23 cellular contexts compared by ENCODE assay signal in genomic region chr7:2658941-2659340, GRCh38. TPM values are rescaled to one million over a fixed set of nuclear protein-coding genes. Genes with fewer than 3 reads are reported as not detected.
DNase-seq lines count a peak whose midpoint lies in the region; ATAC-seq, FAIRE-seq and TF ChIP-seq lines count a peak whose summit lies in the region.
"Had no signal": no experiment of that assay in that cellular context is flagged by ENCODE, and none has a peak within 500 bp of the region (broad histone marks: within the 10 kb centered on the region; RNA-seq: fewer than 3 reads in every experiment).

No MANE protein-coding gene starts in this region.

- no peak for ATAC-seq in right cardiac atrium
- no peak for ATAC-seq in left ventricle myocardium superior
- no peak for ATAC-seq in HG03457 (IDR thresholded peaks at IDR 0.05; ENCODE audit: unreplicated experiment)
- no peak for ATAC-seq in natural killer cell treated with Interleukin-12 subunit alpha and Interleukin-12 subunit beta and Interleukin-15 and Interleukin-18, amount 100 ng/mL, for 72 hours
- ATAC-seq: GM12878 had no signal

- WGBS in right cardiac atrium: 93% methylated on average over 15 of the region's 15 CpGs

- CTCF ChIA-PET in Calu3 (lab: Charles Lee): interaction anchor here (0.6 to 1.1 kb wide), 2 partner anchors 202 to 208 kb away, joined by 4 to 7 read pairs; no protein-coding TSS in a partner anchor

- no peak overlapping the region for H3K9ac ChIP-seq in kidney (ENCODE audit: low read length in 2 of 2)
- H3K9ac ChIP-seq: GM23248 had no signal

- no peaks in the 10 kb centered on the region for H3K27me3 ChIP-seq in right cardiac atrium (ENCODE audit: control insufficient read depth, insufficient read depth)
- H3K27me3 ChIP-seq: BE2C had no signal

- DNase-seq in right cardiac atrium (peak; percentile 14 to 48 (median 29)), left ventricle myocardium superior (no peak), Calu3 (no peak), kidney (peak; percentile 63), DMS79 (lab: John Stamatoyannopoulos, UW) (no peak)
- no peak for DNase-seq in natural killer cell treated with Interleukin-12 subunit alpha and Interleukin-12 subunit beta and Interleukin-15 and Interleukin-18, amount 100 ng/mL, for 72 hours (ENCODE audit: low spot score)
- DNase-seq: 8988T; ACHN; AML-193; BE2C; CD4-positive, alpha-beta memory T cell; COR-L47; DMS153; EL; GDM1; GM23248; H7; HCEC 1CT had no signal

- no peaks in the 10 kb centered on the region for H3K9me3 Mint-ChIP-seq in Calu3 (ENCODE audit: low read depth, unreplicated experiment)
- no peaks in the 10 kb centered on the region for H3K9me3 Mint-ChIP-seq in natural killer cell treated with Interleukin-12 subunit alpha and Interleukin-12 subunit beta and Interleukin-15 and Interleukin-18, amount 100 ng/mL, for 72 hours
- H3K9me3 Mint-ChIP-seq: CD4-positive, alpha-beta memory T cell had no signal

- no peaks in the 10 kb centered on the region for H3K4me1 Mint-ChIP-seq in Calu3 (ENCODE audit: low read depth, unreplicated experiment)
- H3K4me1 Mint-ChIP-seq in natural killer cell treated with Interleukin-12 subunit alpha and Interleukin-12 subunit beta and Interleukin-15 and Interleukin-18, amount 100 ng/mL, for 72 hours (ENCODE audit: low read depth in 2 of 2): peaks cover 5 to 7% of the 10 kb centered on the region in 2 donors

- peaks cover 8 to 14% of the 10 kb centered on the region in 2 donors for H3K36me3 ChIP-seq in kidney (ENCODE audit: control insufficient read depth in 1 of 2, insufficient read depth in 2 of 2, low read length in 2 of 2)

- H3K9me3 ChIP-seq in right cardiac atrium (ENCODE audit: control insufficient read depth, low read length) (no peaks in the 10 kb centered on the region), kidney (ENCODE audit: control insufficient read depth in 1 of 2, low read length in 2 of 2) (no peaks in the 10 kb centered on the region)
- H3K9me3 ChIP-seq: A549, BE2C had no signal

- H3K4me3 Mint-ChIP-seq in Calu3 (ENCODE audit: low read depth, unreplicated experiment): no peak overlapping the region
- H3K4me3 Mint-ChIP-seq in natural killer cell treated with Interleukin-12 subunit alpha and Interleukin-12 subunit beta and Interleukin-15 and Interleukin-18, amount 100 ng/mL, for 72 hours: no peak overlapping the region
- H3K4me3 Mint-ChIP-seq: CD4-positive, alpha-beta memory T cell had no signal

- H3K4me1 ChIP-seq in right cardiac atrium (ENCODE audit: control insufficient read depth, insufficient read depth, low read length) (peaks cover 3% of the 10 kb centered on the region), kidney (ENCODE audit: control insufficient read depth in 1 of 2, insufficient read depth in 1 of 2, low read depth in 1 of 2, low read length in 2 of 2) (peaks cover 0 to 11% of the 10 kb centered on the region in 2 donors)
- H3K4me1 ChIP-seq: A549 had no signal

- FAIRE-seq in kidney (lab: Jason Lieb, UNC): no peak
- FAIRE-seq: A549, GM12878, GM19239, H1 had no signal

- no peak for TF ChIP-seq CTCF in Calu3 (IDR thresholded peaks at IDR 0.05; ENCODE audit: unreplicated experiment)
- no peak for TF ChIP-seq CTCF in kidney (IDR thresholded peaks at IDR 0.05; ENCODE audit: borderline replicate concordance, extremely low read depth, insufficient read depth)

- peaks cover 44% of the 10 kb centered on the region for H3K36me3 Mint-ChIP-seq in Calu3 (ENCODE audit: insufficient read depth, unreplicated experiment)
- peaks cover 6% of the 10 kb centered on the region for H3K36me3 Mint-ChIP-seq in natural killer cell treated with Interleukin-12 subunit alpha and Interleukin-12 subunit beta and Interleukin-15 and Interleukin-18, amount 100 ng/mL, for 72 hours

- H3K4me3 ChIP-seq in right cardiac atrium (ENCODE audit: low read length): no peak overlapping the region
- no peak overlapping the region for H3K4me3 ChIP-seq in kidney (ENCODE audit: low read length in 2 of 2)
- H3K4me3 ChIP-seq: A549, GM12878, GM23248 had no signal

- H3K27ac ChIP-seq in right cardiac atrium (ENCODE audit: low read length): no peak overlapping the region
- H3K27ac ChIP-seq in kidney (ENCODE audit: low read depth in 2 of 2, low read length in 2 of 2): no peak overlapping the region
- H3K27ac ChIP-seq: A549, GM23248 had no signal

- peak overlapping the region; percentile 27 for H3K27ac Mint-ChIP-seq in Calu3 (ENCODE audit: unreplicated experiment)
- no peak overlapping the region for H3K27ac Mint-ChIP-seq in natural killer cell treated with Interleukin-12 subunit alpha and Interleukin-12 subunit beta and Interleukin-15 and Interleukin-18, amount 100 ng/mL, for 72 hours
- H3K27ac Mint-ChIP-seq: CD4-positive, alpha-beta memory T cell had no signal

- intact Hi-C loops in right cardiac atrium (cut with DNase I): no loop called here
- intact Hi-C loops in left ventricle myocardium superior (cut with micrococcal nuclease): no loop called here
- intact Hi-C loops in Calu3 (cut with micrococcal nuclease; ENCODE audit: unreplicated experiment): no loop called here
- intact Hi-C loops in kidney (cut with DNase I): no loop called here

- no peaks in the 10 kb centered on the region for H3K27me3 Mint-ChIP-seq in Calu3 (ENCODE audit: unreplicated experiment)
- no peaks in the 10 kb centered on the region for H3K27me3 Mint-ChIP-seq in natural killer cell treated with Interleukin-12 subunit alpha and Interleukin-12 subunit beta and Interleukin-15 and Interleukin-18, amount 100 ng/mL, for 72 hours
- H3K27me3 Mint-ChIP-seq: CD4-positive, alpha-beta memory T cell had no signal

- BruUV-seq in Calu3 (replicated peaks; lab: Mats Ljungman, UMichigan): no TSS peak

RNA-seq across cellular contexts. Expression of gene TTYH3, which starts 27.2 kb away (rescaled TPM):
- 10 to 100 TPM; 12.4 to 25.0 (median 17.0) TPM for total RNA-seq in right cardiac atrium
- 8.1 TPM for polyA plus RNA-seq in right cardiac atrium
- total RNA-seq in left ventricle myocardium superior: 10.5 TPM
- total RNA-seq in Calu3 (2022): 167 and 187 TPM in 2 replicates
- total RNA-seq in kidney: 55.0 TPM
- 22.5 TPM for polyA plus RNA-seq in kidney (ENCODE audit: insufficient read depth, low read depth, low replicate concordance)
- 10 to 100 TPM; 23.7 to 24.8 TPM for total RNA-seq in natural killer cell treated with Interleukin-12 subunit alpha and Interleukin-12 subunit beta and Interleukin-15 and Interleukin-18, amount 100 ng/mL, for 72 hours

RNA-seq across cellular contexts. Expression of gene AMZ1, which starts 29.1 kb away (rescaled TPM):
- total RNA-seq in right cardiac atrium (1 to 10 TPM in 1 of 4 donors, under 1 TPM in 3; 0.45 to 1.0 (median 0.91) TPM), left ventricle myocardium superior (0.05 TPM), Calu3 (2022) (0.12 and 0.44 TPM in 2 replicates), kidney (0.16 TPM)
- polyA plus RNA-seq in right cardiac atrium (0.36 TPM), kidney (ENCODE audit: insufficient read depth, low read depth, low replicate concordance) (not detected)
- not detected for total RNA-seq in natural killer cell treated with Interleukin-12 subunit alpha and Interleukin-12 subunit beta and Interleukin-15 and Interleukin-18, amount 100 ng/mL, for 72 hours

Comparison
In these comparisons a context has a peak if more than half of its experiments do, and no peak if none do; other contexts are left out.
1. DNase-seq: peak in right cardiac atrium (3 of 3) and kidney (single experiment); none in left ventricle myocardium superior (single experiment), Calu3 (single experiment), natural killer cell treated with Interleukin-12 subunit alpha and Interleukin-12 subunit beta and Interleukin-15 and Interleukin-18, amount 100 ng/mL, for 72 hours (single experiment) and DMS79 (single experiment).